ENCODE assay signal across 17 cellular contexts in genomic region chr1:22117851-22118250, GRCh38. TPM values are rescaled to one million over a fixed set of nuclear protein-coding genes. Genes with fewer than 3 reads are reported as not detected.
A peak's percentile ranks its signal among the peaks of the same experiment; 100 is the strongest.
DNase-seq lines count a peak whose midpoint lies in the region; ATAC-seq and TF ChIP-seq lines count a peak whose summit lies in the region.
"Had no signal": no experiment of that assay in that cellular context is flagged by ENCODE, and none has a peak within 500 bp of the region (broad histone marks: within the 10 kb centered on the region; RNA-seq: fewer than 3 reads in every experiment).

No MANE protein-coding gene starts in this region.

- H3K4me3 Mint-ChIP-seq in activated naive CD4-positive, alpha-beta T cell treated with anti-CD3 and anti-CD28 coated beads, Interleukin-2, amount 10 ng/mL, durations not matched to agents 7 days and 5 days: no peak overlapping the region
- no peak overlapping the region for H3K4me3 Mint-ChIP-seq in activated T-helper 17 cell treated with anti-CD3 and anti-CD28 coated beads, Interleukin-2, amount 50 U/mL, for 72 hours
- no peak overlapping the region for H3K4me3 Mint-ChIP-seq in immature natural killer cell
- H3K4me3 Mint-ChIP-seq: activated naive CD4-positive, alpha-beta T cell treated with anti-CD3 and anti-CD28 coated beads, Interleukin-2, amount 50 U/mL, for 24 hours; dendritic cell treated with granulocyte-macrophage colony-stimulating factor and Interleukin-4, amounts not matched to agents 40 ng/mL and 50 ng/mL, for 4 days had no signal

- WGBS in transverse colon (ENCODE audit: low coverage in 1 of 2), 2 donors: 93% methylated on average over 5 of the region's 5 CpGs; no CpG with 5 or more reads in 1 of the 2 donors

- CTCF ChIA-PET in activated naive CD4-positive, alpha-beta T cell treated with anti-CD3 and anti-CD28 coated beads, Interleukin-2, amount 10 ng/mL, durations not matched to agents 7 days and 5 days (lab: Charles Lee): interaction anchor here (0.7 kb wide), 1 partner anchor 12 kb away, joined by 3 read pairs; no protein-coding TSS in a partner anchor

- H3K9me3 Mint-ChIP-seq in activated naive CD4-positive, alpha-beta T cell treated with anti-CD3 and anti-CD28 coated beads, Interleukin-2, amount 10 ng/mL, durations not matched to agents 7 days and 5 days: no peaks in the 10 kb centered on the region
- no peaks in the 10 kb centered on the region for H3K9me3 Mint-ChIP-seq in activated T-helper 17 cell treated with anti-CD3 and anti-CD28 coated beads, Interleukin-2, amount 50 U/mL, for 72 hours
- H3K9me3 Mint-ChIP-seq in immature natural killer cell: no peaks in the 10 kb centered on the region
- H3K9me3 Mint-ChIP-seq: activated naive CD4-positive, alpha-beta T cell treated with anti-CD3 and anti-CD28 coated beads, Interleukin-2, amount 50 U/mL, for 24 hours; dendritic cell treated with granulocyte-macrophage colony-stimulating factor and Interleukin-4, amounts not matched to agents 40 ng/mL and 50 ng/mL, for 4 days had no signal

- H3K27ac ChIP-seq in transverse colon: peak overlapping the region in 1 of 4 donors; percentile 7
- H3K27ac ChIP-seq: gastrocnemius medialis had no signal

- H3K9me3 ChIP-seq in transverse colon: no peaks in the 10 kb centered on the region
- H3K9me3 ChIP-seq: gastrocnemius medialis had no signal

- H3K4me1 ChIP-seq in transverse colon: peaks cover 0 to 38% (median 15%) of the 10 kb centered on the region in 4 donors

- ATAC-seq in activated T-helper 17 cell treated with anti-CD3 and anti-CD28 coated beads, Interleukin-2, amount 50 U/mL, for 72 hours (replicated peaks): no peak
- ATAC-seq in HG02973 (IDR thresholded peaks at IDR 0.05; ENCODE audit: unreplicated experiment) (no peak), sciatic nerve (no peak)
- ATAC-seq: gastrocnemius medialis, PC-3 had no signal

- no peak for TF ChIP-seq EP300 in transverse colon (IDR thresholded peaks at IDR 0.05; ENCODE audit: low read depth)

- TF ChIP-seq POLR2A in transverse colon (IDR thresholded peaks at IDR 0.05): no peak

- in situ Hi-C loops in transverse colon (cut with MboI; ENCODE audit: low pct_ligation_motif_present in 1 of 4, low pct_unique_long_range_greater_than_20kb in 1 of 4, low sequenced_read_pairs in 3 of 4): no loop called here

- H3K27ac Mint-ChIP-seq in activated naive CD4-positive, alpha-beta T cell treated with anti-CD3 and anti-CD28 coated beads, Interleukin-2, amount 10 ng/mL, durations not matched to agents 7 days and 5 days: no peak overlapping the region
- H3K27ac Mint-ChIP-seq in activated T-helper 17 cell treated with anti-CD3 and anti-CD28 coated beads, Interleukin-2, amount 50 U/mL, for 72 hours: peak overlapping the region; percentile 82
- H3K27ac Mint-ChIP-seq in immature natural killer cell: peak overlapping the region; percentile 9 to 78 (median 52)
- H3K27ac Mint-ChIP-seq: dendritic cell treated with granulocyte-macrophage colony-stimulating factor and Interleukin-4, amounts not matched to agents 40 ng/mL and 50 ng/mL, for 4 days had no signal

- H3K27me3 Mint-ChIP-seq in activated naive CD4-positive, alpha-beta T cell treated with anti-CD3 and anti-CD28 coated beads, Interleukin-2, amount 10 ng/mL, durations not matched to agents 7 days and 5 days: no peaks in the 10 kb centered on the region
- no peaks in the 10 kb centered on the region for H3K27me3 Mint-ChIP-seq in activated T-helper 17 cell treated with anti-CD3 and anti-CD28 coated beads, Interleukin-2, amount 50 U/mL, for 72 hours
- H3K27me3 Mint-ChIP-seq in immature natural killer cell (ENCODE audit: low read depth in 3 of 3): peaks cover 2 to 4% (median 2%) of the 10 kb centered on the region in 3 donors
- H3K27me3 Mint-ChIP-seq: activated naive CD4-positive, alpha-beta T cell treated with anti-CD3 and anti-CD28 coated beads, Interleukin-2, amount 50 U/mL, for 24 hours; dendritic cell treated with granulocyte-macrophage colony-stimulating factor and Interleukin-4, amounts not matched to agents 40 ng/mL and 50 ng/mL, for 4 days had no signal

- H3K36me3 ChIP-seq in transverse colon: peaks cover 0 to 4% (median 0%) of the 10 kb centered on the region in 4 donors
- H3K36me3 ChIP-seq: gastrocnemius medialis had no signal

- H3K4me1 Mint-ChIP-seq in activated naive CD4-positive, alpha-beta T cell treated with anti-CD3 and anti-CD28 coated beads, Interleukin-2, amount 10 ng/mL, durations not matched to agents 7 days and 5 days: peaks cover 4% of the 10 kb centered on the region
- peaks cover 15% of the 10 kb centered on the region for H3K4me1 Mint-ChIP-seq in activated T-helper 17 cell treated with anti-CD3 and anti-CD28 coated beads, Interleukin-2, amount 50 U/mL, for 72 hours
- H3K4me1 Mint-ChIP-seq in immature natural killer cell: peaks cover 42 to 60% of the 10 kb centered on the region in 2 donors

- H3K36me3 Mint-ChIP-seq in activated naive CD4-positive, alpha-beta T cell treated with anti-CD3 and anti-CD28 coated beads, Interleukin-2, amount 10 ng/mL, durations not matched to agents 7 days and 5 days: peaks cover 20% of the 10 kb centered on the region
- peaks cover 39% of the 10 kb centered on the region for H3K36me3 Mint-ChIP-seq in activated T-helper 17 cell treated with anti-CD3 and anti-CD28 coated beads, Interleukin-2, amount 50 U/mL, for 72 hours (ENCODE audit: low read depth)
- peaks cover 0 to 17% (median 8%) of the 10 kb centered on the region in 3 donors for H3K36me3 Mint-ChIP-seq in immature natural killer cell

- intact Hi-C loops in transverse colon (cut with DNase I; ENCODE audit: low total_unique reads): loop anchor here (10.0 kb wide), 1 partner anchor 63 kb away; the partner anchor contains the start of gene CDC42
- intact Hi-C loops in sciatic nerve (cut with DNase I): no loop called here

- H3K4me3 ChIP-seq in transverse colon: no peak overlapping the region
- H3K4me3 ChIP-seq: gastrocnemius medialis had no signal

- TF ChIP-seq CTCF in transverse colon (IDR thresholded peaks at IDR 0.05): no peak

- DNase-seq in activated naive CD4-positive, alpha-beta T cell treated with anti-CD3 and anti-CD28 coated beads, Interleukin-2, amount 10 ng/mL, durations not matched to agents 7 days and 5 days: peak; percentile 18
- DNase-seq in activated naive CD4-positive, alpha-beta T cell treated with anti-CD3 and anti-CD28 coated beads, Interleukin-2, amount 50 U/mL, for 16 hours: no peak
- DNase-seq in immature natural killer cell: no peak
- DNase-seq in transverse colon: peak; percentile 40
- DNase-seq in CD1c-positive myeloid dendritic cell (ENCODE audit: extremely low spot score): no peak
- no peak for DNase-seq in sciatic nerve (ENCODE audit: low spot score)
- DNase-seq: activated CD4-positive, alpha-beta T cell treated with anti-CD3 and anti-CD28 coated beads, Interleukin-2, amount 50 U/mL, for 1 hour; AML-193; DND-41; PC-3; retina; stimulated activated naive CD4-positive, alpha-beta T cell had no signal

- H3K27me3 ChIP-seq in transverse colon: no peaks in the 10 kb centered on the region
- H3K27me3 ChIP-seq: gastrocnemius medialis had no signal

RNA-seq across cellular contexts. Expression of gene WNT4, which starts 25.0 kb away (rescaled TPM):
- total RNA-seq in activated T-helper 17 cell treated with anti-CD3 and anti-CD28 coated beads, Interleukin-2, amount 50 U/mL, for 72 hours: not detected
- under 1 TPM in 1 of 3 donors, not detected in 2; 0.08 TPM for polyA plus RNA-seq in immature natural killer cell
- 1 to 10 TPM in 2 of 4 donors, under 1 TPM in 1, not detected in 1; 0.82 to 3.0 (median 2.1) TPM for total RNA-seq in transverse colon
- 0.22 TPM for total RNA-seq in sciatic nerve

Comparison
In these comparisons a context has a peak if more than half of its experiments do, and no peak if none do; other contexts are left out.
1. DNase-seq: peak in activated naive CD4-positive, alpha-beta T cell treated with anti-CD3 and anti-CD28 coated beads, Interleukin-2, amount 10 ng/mL, durations not matched to agents 7 days and 5 days (single experiment) and transverse colon (single experiment); none in activated naive CD4-positive, alpha-beta T cell treated with anti-CD3 and anti-CD28 coated beads, Interleukin-2, amount 50 U/mL, for 16 hours (single experiment), immature natural killer cell (0 of 3), CD1c-positive myeloid dendritic cell (single experiment) and sciatic nerve (single experiment).